Comparison of ENCODE assay signal across 20 cellular contexts in genomic region chr7:131147604-131148003, GRCh38.
DNase-seq lines count a peak whose midpoint lies in the region; ATAC-seq, FAIRE-seq and TF ChIP-seq lines count a peak whose summit lies in the region.
"Had no signal": no experiment of that assay in that cellular context is flagged by ENCODE, and none has a peak within 500 bp of the region (broad histone marks: within the 10 kb centered on the region; RNA-seq: fewer than 3 reads in every experiment).

No MANE protein-coding gene starts in this region.

- DNase-seq in Ammon's horn (ENCODE audit: low spot score) (peak; percentile 53), K562 (ENCODE audit: extremely low read depth in 1 of 4, low spot score in 3 of 4) (no peak), DMS153 (lab: John Stamatoyannopoulos, UW) (no peak), occipital lobe (lab: John Stamatoyannopoulos, UW) (no peak), erythroblast (lab: John Stamatoyannopoulos, UW) (no peak), posterior cingulate gyrus (no peak)
- DNase-seq: CD8-positive, alpha-beta T cell; DMS79; NCI-H1105 treated with DMSO at 0.1 percent for 48 hours; NCI-H187; NCI-H2107; NCI-H510A treated with DMSO at 0.1 percent for 48 hours; NCI-H82; PC-3; RPMI8226; SHP77 treated with DMSO at 0.1 percent for 48 hours had no signal

- FAIRE-seq in K562 (lab: Jason Lieb, UNC) = no peak
- FAIRE-seq: D721Med had no signal

- no peaks in the 10 kb centered on the region for H4K20me1 ChIP-seq in K562 (replicated peaks; ENCODE audit: control insufficient read depth, insufficient read depth, low read length)
- H4K20me1 ChIP-seq: BLaER1 treated with 17β-estradiol and CSF1 and Interleukin-3, amounts not matched to agents 10 nM and 100 nM had no signal

- no TSS peak for BruUV-seq in K562 (replicated peaks; lab: Mats Ljungman, UMichigan)

- intact Hi-C loops in K562 (cut with micrococcal nuclease) = no loop called here
- intact Hi-C loops in posterior cingulate gyrus (cut with DNase I) = no loop called here

- H3K9me1 ChIP-seq in K562 (ENCODE audit: control insufficient read depth, insufficient read depth, low read length) = no peaks in the 10 kb centered on the region

- H3K27ac ChIP-seq in K562 (ENCODE audit: extremely low read depth, low read depth, low read length) (no peak overlapping the region), parathyroid adenoma (no peak overlapping the region), skeletal muscle tissue (ENCODE audit: low read depth, low read length) (peak overlapping the region; percentile 52)
- H3K27ac ChIP-seq: BLaER1 treated with 17β-estradiol and CSF1 and Interleukin-3, amounts not matched to agents 10 nM and 100 nM had no signal

- H3K9ac ChIP-seq in K562 (ENCODE audit: insufficient read depth in 1 of 2, low read depth in 2 of 2, low read length in 2 of 2) (no peak overlapping the region), parathyroid adenoma (no peak overlapping the region), skeletal muscle tissue (ENCODE audit: low read depth in 1 of 3, low read length in 3 of 3) (peak overlapping the region in 1 of 3 donors; percentile 3)
- H3K9ac ChIP-seq: BLaER1 treated with 17β-estradiol and CSF1 and Interleukin-3, amounts not matched to agents 10 nM and 100 nM had no signal

- no peak for TF ChIP-seq RAD21 in K562 (CRISPR knock-in tag; conservative IDR thresholded peaks at IDR 0.05 in 1 of 2, IDR thresholded peaks at IDR 0.05 in 1 of 2)

- H3K4me1 ChIP-seq in K562 (replicated peaks in 1 of 2; ENCODE audit: control insufficient read depth in 2 of 2, insufficient read depth in 2 of 2, low read length in 2 of 2) (no peaks in the 10 kb centered on the region), parathyroid adenoma (peaks cover 3% of the 10 kb centered on the region), skeletal muscle tissue (ENCODE audit: control insufficient read depth in 3 of 3, insufficient read depth in 3 of 3, low read length in 3 of 3) (peaks cover 14 to 21% (median 15%) of the 10 kb centered on the region in 3 donors)
- H3K4me1 ChIP-seq: BLaER1 treated with 17β-estradiol and CSF1 and Interleukin-3, amounts not matched to agents 10 nM and 100 nM had no signal

- H3K27me3 ChIP-seq in K562 (ENCODE audit: control insufficient read depth in 2 of 2, insufficient read depth in 2 of 2, low read length in 2 of 2) = peaks cover 17 to 32% of the 10 kb centered on the region in 2 experiments
- H3K27me3 ChIP-seq in parathyroid adenoma (ENCODE audit: control insufficient read depth, insufficient read depth, low read length) = no peaks in the 10 kb centered on the region
- H3K27me3 ChIP-seq in skeletal muscle tissue (ENCODE audit: control insufficient read depth in 3 of 3, insufficient read depth in 3 of 3, low read length in 3 of 3) = no peaks in the 10 kb centered on the region
- H3K27me3 ChIP-seq: BLaER1 treated with 17β-estradiol and CSF1 and Interleukin-3, amounts not matched to agents 10 nM and 100 nM had no signal

- H3K36me3 ChIP-seq in K562 (ENCODE audit: control insufficient read depth, insufficient read depth, low read length) (no peaks in the 10 kb centered on the region), parathyroid adenoma (ENCODE audit: control insufficient read depth, insufficient read depth, low read length) (no peaks in the 10 kb centered on the region), skeletal muscle tissue (ENCODE audit: control insufficient read depth in 3 of 3, insufficient read depth in 3 of 3, low read length in 3 of 3) (no peaks in the 10 kb centered on the region)

- no peaks in the 10 kb centered on the region for H3K9me3 ChIP-seq in K562 (replicated peaks; ENCODE audit: control insufficient read depth, insufficient read depth, low read depth, low read length)
- H3K9me3 ChIP-seq in parathyroid adenoma (ENCODE audit: control insufficient read depth, low read length) = no peaks in the 10 kb centered on the region
- no peaks in the 10 kb centered on the region for H3K9me3 ChIP-seq in skeletal muscle tissue (ENCODE audit: control insufficient read depth in 3 of 3, low read length in 3 of 3)

- in situ Hi-C loops in K562 (cut with MboI) = no loop called here

- TF ChIP-seq CTCF in K562 (IDR thresholded peaks at IDR 0.05 in 2 of 3, conservative IDR thresholded peaks at IDR 0.05 in 1 of 3; ENCODE audit: insufficient read depth in 2 of 3, low read depth in 1 of 3, low read length in 3 of 3) (no peak), parathyroid adenoma (IDR thresholded peaks at IDR 0.05) (no peak)

- CTCF ChIA-PET in K562 (lab: Yijun Ruan, JAX; ENCODE audit: low intra/inter-chr PET ratio) = no interaction called here

- POLR2A ChIA-PET in K562 (lab: Yijun Ruan, JAX) = interaction anchor here (0.6 to 1.6 kb wide), 5 partner anchors 10 to 24 kb away, joined by 3 to 5 read pairs (median 4); no protein-coding TSS in a partner anchor

- H2AFZ ChIP-seq in K562 (ENCODE audit: low read depth, low read length) = no peak overlapping the region
- peak overlapping the region; percentile 1 for H2AFZ ChIP-seq in parathyroid adenoma

- TF ChIP-seq EP300 in K562 (IDR thresholded peaks at IDR 0.05; ENCODE audit: low read length) = no peak

- no peak for TF ChIP-seq POLR2A in K562 (conservative IDR thresholded peaks at IDR 0.05)
- no peak for TF ChIP-seq POLR2A in erythroblast (IDR thresholded peaks at IDR 0.05; ENCODE audit: low read length)

- no peak; the same call in 2 of the 3 replicates for ATAC-seq in K562
- ATAC-seq: CD8-positive, alpha-beta T cell; PC-3 had no signal

- H3K4me3 ChIP-seq in K562 = no peak overlapping the region
- no peak overlapping the region for H3K4me3 ChIP-seq in parathyroid adenoma (ENCODE audit: low read depth, low read length)
- H3K4me3 ChIP-seq in skeletal muscle tissue (ENCODE audit: low read length in 3 of 3) = peak overlapping the region in 1 of 3 donors; percentile 11
- H3K4me3 ChIP-seq: BLaER1 treated with 17β-estradiol and CSF1 and Interleukin-3, amounts not matched to agents 10 nM and 100 nM had no signal

- H3K4me2 ChIP-seq in K562 (ENCODE audit: insufficient read depth, low read length) (no peak overlapping the region), parathyroid adenoma (ENCODE audit: low read length) (no peak overlapping the region)
- H3K4me2 ChIP-seq: BLaER1 treated with 17β-estradiol and CSF1 and Interleukin-3, amounts not matched to agents 10 nM and 100 nM had no signal

- H3K79me2 ChIP-seq in K562 (ENCODE audit: control insufficient read depth, insufficient read depth, low read length) (no peaks in the 10 kb centered on the region), parathyroid adenoma (no peaks in the 10 kb centered on the region)

TF ChIP-seq in K562, 482 proteins besides CTCF, POLR2A, EP300 and RAD21:
- TF ChIP-seq MTA3 (IDR thresholded peaks at IDR 0.05; ENCODE audit: borderline replicate concordance) (no peak), CBX8 (IDR thresholded peaks at IDR 0.05; ENCODE audit: borderline replicate concordance, extremely low read depth, low read depth, low read length, poor library complexity, severe bottlenecking) (peak; percentile 2), MECOM (CRISPR knock-in tag; IDR thresholded peaks at IDR 0.05) (no peak), ZFP36 (IDR thresholded peaks at IDR 0.05; ENCODE audit: low read depth, low read length, partially characterized antibody) (peak; percentile 45)
- TF ChIP-seq, protein P1, sequence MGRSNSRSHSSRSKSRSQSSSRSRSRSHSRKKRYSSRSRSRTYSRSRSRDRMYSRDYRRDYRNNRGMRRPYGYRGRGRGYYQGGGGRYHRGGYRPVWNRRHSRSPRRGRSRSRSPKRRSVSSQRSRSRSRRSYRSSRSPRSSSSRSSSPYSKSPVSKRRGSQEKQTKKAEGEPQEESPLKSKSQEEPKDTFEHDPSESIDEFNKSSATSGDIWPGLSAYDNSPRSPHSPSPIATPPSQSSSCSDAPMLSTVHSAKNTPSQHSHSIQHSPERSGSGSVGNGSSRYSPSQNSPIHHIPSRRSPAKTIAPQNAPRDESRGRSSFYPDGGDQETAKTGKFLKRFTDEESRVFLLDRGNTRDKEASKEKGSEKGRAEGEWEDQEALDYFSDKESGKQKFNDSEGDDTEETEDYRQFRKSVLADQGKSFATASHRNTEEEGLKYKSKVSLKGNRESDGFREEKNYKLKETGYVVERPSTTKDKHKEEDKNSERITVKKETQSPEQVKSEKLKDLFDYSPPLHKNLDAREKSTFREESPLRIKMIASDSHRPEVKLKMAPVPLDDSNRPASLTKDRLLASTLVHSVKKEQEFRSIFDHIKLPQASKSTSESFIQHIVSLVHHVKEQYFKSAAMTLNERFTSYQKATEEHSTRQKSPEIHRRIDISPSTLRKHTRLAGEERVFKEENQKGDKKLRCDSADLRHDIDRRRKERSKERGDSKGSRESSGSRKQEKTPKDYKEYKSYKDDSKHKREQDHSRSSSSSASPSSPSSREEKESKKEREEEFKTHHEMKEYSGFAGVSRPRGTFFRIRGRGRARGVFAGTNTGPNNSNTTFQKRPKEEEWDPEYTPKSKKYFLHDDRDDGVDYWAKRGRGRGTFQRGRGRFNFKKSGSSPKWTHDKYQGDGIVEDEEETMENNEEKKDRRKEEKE (IDR thresholded peaks at IDR 0.05; ENCODE audit: borderline replicate concordance in 1 of 2, control insufficient read depth in 1 of 2, low read depth in 2 of 2, low read length in 1 of 2) = no peak
